23 cellular contexts compared by ENCODE assay signal in the genomic region with DNA sequence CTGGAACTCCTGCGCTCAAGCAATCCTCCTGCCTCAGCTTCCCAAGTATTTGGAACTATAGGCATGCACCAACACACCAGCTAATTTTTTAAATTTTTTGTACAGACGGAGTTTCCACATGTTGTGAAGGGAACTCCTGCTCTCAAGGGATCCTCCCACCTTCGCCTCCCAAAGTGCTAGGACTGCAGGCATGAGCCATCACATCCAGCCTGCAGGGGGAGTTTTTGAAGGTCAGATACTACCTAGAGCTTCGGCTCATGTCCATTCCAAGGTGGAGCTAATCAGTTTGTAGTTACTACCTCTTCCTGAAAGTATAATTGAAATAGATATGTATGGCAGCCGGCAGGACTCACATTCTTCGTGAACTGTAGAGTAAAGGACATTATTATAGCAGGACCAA. TPM values are rescaled to one million over a fixed set of nuclear protein-coding genes. Genes with fewer than 3 reads are reported as not detected.
DNase-seq lines count a peak whose midpoint lies in the region; FAIRE-seq and TF ChIP-seq lines count a peak whose summit lies in the region.
"Had no signal": no experiment of that assay in that cellular context is flagged by ENCODE, and none has a peak within 500 bp of the region (broad histone marks: within the 10 kb centered on the region; RNA-seq: fewer than 3 reads in every experiment).

No MANE protein-coding gene starts in this region.

- FAIRE-seq in HTR-8/SVneo (lab: Jason Lieb, UNC) = no peak
- FAIRE-seq: colon, GM19239, urothelium cell line had no signal

- peak; percentile 36 for DNase-seq in DMS53 (lab: John Stamatoyannopoulos, UW)
- DNase-seq in DMS53 treated with DMSO at 0.1 percent for 48 hours (lab: John Stamatoyannopoulos, UW; ENCODE audit: unreplicated experiment) = no peak
- no peak for DNase-seq in LNCaP clone FGC (ENCODE audit: low read depth)
- DNase-seq in endodermal cell = peak; percentile 91
- DNase-seq in neural progenitor cell (ENCODE audit: low spot score) = peak; percentile 4
- DNase-seq in stimulated activated CD4-positive, alpha-beta T cell treated with anti-CD3 and anti-CD28 coated beads, Interleukin-4, amount 100 ng/mL, for 24 hours = no peak
- no peak for DNase-seq in HTR-8/SVneo (ENCODE audit: insufficient read length, low spot score)
- no peak for DNase-seq in NCI-H510A treated with DMSO at 0.1 percent for 48 hours (lab: John Stamatoyannopoulos, UW)
- DNase-seq: 8988T; activated CD4-positive, alpha-beta T cell treated with anti-CD3 and anti-CD28 coated beads for 36 hours; activated T-cell treated with anti-CD3 and anti-CD28 coated beads, Interleukin-2, amount 50 U/mL, for 72 hours; GOT3; NCI-H1105; NCI-H2081; NCI-H510A; right cardiac atrium had no signal

- H3K27me3 Mint-ChIP-seq in endodermal cell (ENCODE audit: insufficient read depth) (no peaks in the 10 kb centered on the region), neural progenitor cell (ENCODE audit: insufficient read depth, low read depth) (no peaks in the 10 kb centered on the region)
- H3K27me3 Mint-ChIP-seq: activated CD4-positive, alpha-beta T cell treated with anti-CD3 and anti-CD28 coated beads for 36 hours; activated naive CD4-positive, alpha-beta T cell treated with anti-CD3 and anti-CD28 coated beads, Interleukin-2, amount 50 U/mL, for 24 hours had no signal

- no peaks in the 10 kb centered on the region for H3F3A ChIP-seq in neural progenitor cell (ENCODE audit: low read depth)

- H3K9ac ChIP-seq in endodermal cell (ENCODE audit: extremely low read depth, low read length, poor library complexity, severe bottlenecking) = no peak overlapping the region
- H3K9ac ChIP-seq in neural progenitor cell = no peak overlapping the region
- H3K9ac ChIP-seq: BLaER1 treated with 17β-estradiol and CSF1 and Interleukin-3, amounts not matched to agents 10 nM and 100 nM had no signal

- no peaks in the 10 kb centered on the region for H3K79me2 ChIP-seq in neural progenitor cell (ENCODE audit: low read depth)

- H3K36me3 Mint-ChIP-seq in endodermal cell (ENCODE audit: low read depth) = peaks cover 41% of the 10 kb centered on the region
- peaks cover 41% of the 10 kb centered on the region for H3K36me3 Mint-ChIP-seq in neural progenitor cell

- H3K27ac ChIP-seq in endodermal cell (ENCODE audit: low read depth, low read length) (no peak overlapping the region), neural progenitor cell (no peak overlapping the region)
- H3K27ac ChIP-seq: BLaER1 treated with 17β-estradiol and CSF1 and Interleukin-3, amounts not matched to agents 10 nM and 100 nM had no signal

- H3K27me3 ChIP-seq in endodermal cell (ENCODE audit: control insufficient read depth, insufficient read depth, low read length, poor library complexity, severe bottlenecking) (no peaks in the 10 kb centered on the region), neural progenitor cell (no peaks in the 10 kb centered on the region)
- H3K27me3 ChIP-seq: BLaER1 treated with 17β-estradiol and CSF1 and Interleukin-3, amounts not matched to agents 10 nM and 100 nM had no signal

- H3K9me3 ChIP-seq in endodermal cell (ENCODE audit: control insufficient read depth, low read length) = peaks cover 8% of the 10 kb centered on the region
- H3K9me3 ChIP-seq in neural progenitor cell (ENCODE audit: low read depth) = no peaks in the 10 kb centered on the region

- no peak overlapping the region for H3K4me2 ChIP-seq in neural progenitor cell
- H3K4me2 ChIP-seq: BLaER1 treated with 17β-estradiol and CSF1 and Interleukin-3, amounts not matched to agents 10 nM and 100 nM had no signal

- H4K20me1 ChIP-seq in neural progenitor cell (ENCODE audit: low read depth) = no peaks in the 10 kb centered on the region

- peaks cover 25% of the 10 kb centered on the region for H3K36me3 ChIP-seq in endodermal cell (ENCODE audit: control insufficient read depth, insufficient read depth, low read length)
- no peaks in the 10 kb centered on the region for H3K36me3 ChIP-seq in neural progenitor cell

- peaks cover 16% of the 10 kb centered on the region for H3K9me3 Mint-ChIP-seq in endodermal cell
- peaks cover 15% of the 10 kb centered on the region for H3K9me3 Mint-ChIP-seq in neural progenitor cell
- H3K9me3 Mint-ChIP-seq: activated naive CD4-positive, alpha-beta T cell treated with anti-CD3 and anti-CD28 coated beads, Interleukin-2, amount 50 U/mL, for 24 hours had no signal

- H2AFZ ChIP-seq in neural progenitor cell (replicated peaks) = no peak overlapping the region

- H3K27ac Mint-ChIP-seq in endodermal cell (no peak overlapping the region), neural progenitor cell (no peak overlapping the region)
- H3K27ac Mint-ChIP-seq: activated CD4-positive, alpha-beta T cell treated with anti-CD3 and anti-CD28 coated beads for 36 hours; activated naive CD4-positive, alpha-beta T cell treated with anti-CD3 and anti-CD28 coated beads, Interleukin-2, amount 50 U/mL, for 24 hours; activated T-cell treated with anti-CD3 and anti-CD28 coated beads, Interleukin-2, amount 50 U/mL, for 72 hours had no signal

- H3K4me3 Mint-ChIP-seq in endodermal cell (no peak overlapping the region), neural progenitor cell (no peak overlapping the region)
- H3K4me3 Mint-ChIP-seq: activated CD4-positive, alpha-beta T cell treated with anti-CD3 and anti-CD28 coated beads for 36 hours; activated naive CD4-positive, alpha-beta T cell treated with anti-CD3 and anti-CD28 coated beads, Interleukin-2, amount 50 U/mL, for 24 hours; activated T-cell treated with anti-CD3 and anti-CD28 coated beads, Interleukin-2, amount 50 U/mL, for 72 hours had no signal

- H3K4me1 ChIP-seq in endodermal cell (ENCODE audit: control insufficient read depth, insufficient read depth, low read length) (no peaks in the 10 kb centered on the region), neural progenitor cell (no peaks in the 10 kb centered on the region)
- H3K4me1 ChIP-seq: BLaER1 treated with 17β-estradiol and CSF1 and Interleukin-3, amounts not matched to agents 10 nM and 100 nM had no signal

- no peaks in the 10 kb centered on the region for H3K4me1 Mint-ChIP-seq in endodermal cell
- H3K4me1 Mint-ChIP-seq in neural progenitor cell = no peaks in the 10 kb centered on the region

- TF ChIP-seq CTCF in LNCaP clone FGC (IDR thresholded peaks at IDR 0.05; ENCODE audit: control insufficient read depth, extremely low read depth, insufficient read depth) = peak; percentile 30; the same call in 1 of the 2 replicates
- TF ChIP-seq CTCF in endodermal cell (conservative IDR thresholded peaks at IDR 0.05) = peak; percentile 84
- TF ChIP-seq CTCF in neural progenitor cell (IDR thresholded peaks at IDR 0.05) = peak; percentile 36

- 89 to 95% methylated on average over 3 to 6 of the region's 6 CpGs for WGBS in endodermal cell (ENCODE audit: insufficient coverage in 1 of 2, insufficient read length in 1 of 2), 2 experiments

- H3K4me3 ChIP-seq in LNCaP clone FGC (ENCODE audit: low read depth, low read length) (no peak overlapping the region), endodermal cell (ENCODE audit: low read length) (no peak overlapping the region), neural progenitor cell (no peak overlapping the region)
- H3K4me3 ChIP-seq: BLaER1 treated with 17β-estradiol and CSF1 and Interleukin-3, amounts not matched to agents 10 nM and 100 nM; GM12878 had no signal

RNA-seq across cellular contexts. Expression of a gene that starts 3.7 kb away (rescaled TPM):
- total RNA-seq in endodermal cell = 10 to 100 TPM in 1 of 2 donors, 1 to 10 TPM in 1; 3.1 to 11.3 TPM
- 1.1 TPM for polyA plus RNA-seq in endodermal cell (2013, experiment 1 of 2)
- 1.3 TPM for polyA plus RNA-seq in endodermal cell (2013, experiment 2 of 2)
- 7.7 and 9.7 TPM in 2 replicates for total RNA-seq in neural progenitor cell (ENCODE audit: low replicate concordance)

RNA-seq across cellular contexts. Expression of a gene that starts 5.1 kb away (rescaled TPM):
- total RNA-seq in endodermal cell (10 to 100 TPM in 1 of 2 donors, 1 to 10 TPM in 1; 2.4 to 12.4 TPM), neural progenitor cell (ENCODE audit: low replicate concordance) (7.8 and 13.2 TPM in 2 replicates)
- polyA plus RNA-seq in endodermal cell (2013, experiment 1 of 2) = 0.75 TPM
- polyA plus RNA-seq in endodermal cell (2013, experiment 2 of 2) = 0.91 TPM

RNA-seq across cellular contexts. Expression of a gene that starts 28.0 kb away (rescaled TPM):
- total RNA-seq in endodermal cell (1 to 10 TPM; 2.1 to 5.9 TPM), neural progenitor cell (ENCODE audit: low replicate concordance) (6.4 and 7.4 TPM in 2 replicates)
- 0.28 TPM for polyA plus RNA-seq in endodermal cell (2013, experiment 1 of 2)
- 0.25 TPM for polyA plus RNA-seq in endodermal cell (2013, experiment 2 of 2)

RNA-seq across cellular contexts. Expression of a gene that starts 36.0 kb away (rescaled TPM):
- total RNA-seq in endodermal cell (1 to 10 TPM; 1.3 to 3.9 TPM), neural progenitor cell (ENCODE audit: low replicate concordance) (1.9 and 3.5 TPM in 2 replicates)
- polyA plus RNA-seq in endodermal cell (2013, experiment 1 of 2) = 0.25 TPM
- polyA plus RNA-seq in endodermal cell (2013, experiment 2 of 2) = not detected
- total RNA-seq: HT1080 had no signal
- polyA plus RNA-seq: right cardiac atrium had no signal

RNA-seq across cellular contexts. Expression of a gene that starts 39.4 kb away (rescaled TPM):
- total RNA-seq in endodermal cell (1 to 10 TPM; 1.1 to 5.0 TPM), neural progenitor cell (ENCODE audit: low replicate concordance) (2.4 and 12.1 TPM in 2 replicates)
- 0.25 TPM for polyA plus RNA-seq in endodermal cell (2013, experiment 1 of 2)
- not detected for polyA plus RNA-seq in endodermal cell (2013, experiment 2 of 2)

Comparison
In these comparisons a context has a peak if more than half of its experiments do, and no peak if none do; other contexts are left out.
1. DNase-seq: peak in DMS53 (single experiment), endodermal cell (single experiment) and neural progenitor cell (single experiment); none in DMS53 treated with DMSO at 0.1 percent for 48 hours (single experiment), LNCaP clone FGC (single experiment), stimulated activated CD4-positive, alpha-beta T cell treated with anti-CD3 and anti-CD28 coated beads, Interleukin-4, amount 100 ng/mL, for 24 hours (single experiment), HTR-8/SVneo (single experiment) and NCI-H510A treated with DMSO at 0.1 percent for 48 hours (single experiment).
2. CTCF ChIP-seq: peak in every context shown above with its lines; median percentile 84 in endodermal cell; 36 in neural progenitor cell; 30 in LNCaP clone FGC.